In the genomic region with DNA sequence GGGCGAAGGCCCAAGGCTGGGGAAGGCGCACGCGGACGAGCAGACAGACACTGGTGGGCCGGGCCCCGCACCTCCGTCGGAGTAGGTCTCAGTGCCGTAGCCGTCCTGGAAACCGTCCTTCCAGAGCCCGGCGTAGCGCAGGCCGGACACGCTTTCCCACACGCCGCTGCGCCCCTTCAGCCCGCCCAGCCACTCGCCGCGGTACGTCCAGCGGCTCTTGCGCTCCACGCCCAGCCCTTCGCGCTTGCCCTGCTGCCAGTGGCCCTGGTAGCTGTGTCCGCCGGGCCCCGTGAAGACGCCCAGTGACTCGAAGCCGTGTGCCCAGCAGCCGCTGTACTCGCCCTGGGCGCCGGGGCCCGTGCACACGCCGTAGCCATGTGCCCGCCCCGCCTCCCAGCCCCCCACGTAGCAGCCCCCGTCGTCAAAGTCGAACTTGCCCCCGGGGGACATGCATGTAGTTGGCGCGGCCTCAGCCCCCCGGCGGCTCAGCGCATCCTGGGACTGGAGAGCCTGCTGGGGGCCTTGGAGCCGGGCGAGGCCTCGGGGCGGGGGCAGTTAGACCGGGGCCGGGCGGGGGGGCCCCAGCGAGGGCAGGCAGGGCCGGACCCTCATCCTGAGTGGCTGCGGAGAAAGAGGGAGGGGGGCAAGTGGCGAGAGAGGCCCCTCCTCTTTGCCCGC, we compare ENCODE assay signal across 9 cellular contexts. TPM values are rescaled to one million over a fixed set of nuclear protein-coding genes. Genes with fewer than 3 reads are reported as not detected.
A peak's percentile ranks its signal among the peaks of the same experiment; 100 is the strongest.
DNase-seq lines count a peak whose midpoint lies in the region; ATAC-seq lines count a peak whose summit lies in the region.
"Had no signal": no experiment of that assay in that cellular context is flagged by ENCODE, and none has a peak within 500 bp of the region (broad histone marks: within the 10 kb centered on the region; RNA-seq: fewer than 3 reads in every experiment).

No MANE protein-coding gene starts in this region.

- no peaks in the 10 kb centered on the region for H3K36me3 ChIP-seq in mesodermal cell (ENCODE audit: control insufficient read depth, insufficient read depth, low read length)

- H3K27me3 Mint-ChIP-seq in stimulated activated naive CD8-positive, alpha-beta T cell treated with anti-CD3 and anti-CD28 coated beads, Interleukin-15, Interleukin-2, amounts not matched to agents 100 ng/mL and 50 ng/mL, for 24 hours: peaks cover 49% of the 10 kb centered on the region

- WGBS in mesodermal cell (ENCODE audit: insufficient coverage in 2 of 2), 2 experiments: 6 to 7% methylated on average over 46 to 56 of the region's 67 CpGs

- no peaks in the 10 kb centered on the region for H3K9me3 ChIP-seq in mesodermal cell (ENCODE audit: control insufficient read depth, low read length)

- H3K9me3 Mint-ChIP-seq in stimulated activated naive CD8-positive, alpha-beta T cell treated with anti-CD3 and anti-CD28 coated beads, Interleukin-15, Interleukin-2, amounts not matched to agents 100 ng/mL and 50 ng/mL, for 24 hours: no peaks in the 10 kb centered on the region

- no peak overlapping the region for H3K27ac Mint-ChIP-seq in stimulated activated naive CD8-positive, alpha-beta T cell treated with anti-CD3 and anti-CD28 coated beads, Interleukin-15, Interleukin-2, amounts not matched to agents 100 ng/mL and 50 ng/mL, for 24 hours

- no peak overlapping the region for H3K27ac ChIP-seq in mesodermal cell (ENCODE audit: low read depth, low read length, severe bottlenecking)

- peak overlapping the region; percentile 55 for H3K4me3 Mint-ChIP-seq in stimulated activated naive CD8-positive, alpha-beta T cell treated with anti-CD3 and anti-CD28 coated beads, Interleukin-15, Interleukin-2, amounts not matched to agents 100 ng/mL and 50 ng/mL, for 24 hours

- H3K4me3 ChIP-seq in mesodermal cell (ENCODE audit: extremely low read depth, insufficient read depth, low read length, poor library complexity, severe bottlenecking): peak overlapping the region; percentile 34

- no peaks in the 10 kb centered on the region for H3K36me3 Mint-ChIP-seq in stimulated activated naive CD8-positive, alpha-beta T cell treated with anti-CD3 and anti-CD28 coated beads, Interleukin-15, Interleukin-2, amounts not matched to agents 100 ng/mL and 50 ng/mL, for 24 hours (ENCODE audit: low read depth)

- H3K4me1 ChIP-seq in mesodermal cell (ENCODE audit: control insufficient read depth, insufficient read depth, low read length, poor library complexity, severe bottlenecking): peaks cover 11% of the 10 kb centered on the region

- DNase-seq in stimulated activated naive CD8-positive, alpha-beta T cell treated with anti-CD3 and anti-CD28 coated beads, Interleukin-15, Interleukin-2, amounts not matched to agents 100 U/mL and 50 U/mL, for 24 hours: no peak
- DNase-seq in dermis blood vessel endothelial cell (peak; percentile 18), NCI-H226 (no peak), AML-193 (lab: John Stamatoyannopoulos, UW) (no peak), medulla oblongata (ENCODE audit: extremely low spot score) (no peak)
- DNase-seq: GDM1 had no signal

- ATAC-seq in stimulated activated naive CD8-positive, alpha-beta T cell treated with anti-CD3 and anti-CD28 coated beads, Interleukin-15, Interleukin-2, amounts not matched to agents 100 U/mL and 50 U/mL, for 24 hours: no peak
- ATAC-seq in HG03135 (IDR thresholded peaks at IDR 0.05; ENCODE audit: unreplicated experiment): no peak

- peaks cover 14% of the 10 kb centered on the region for H3K4me1 Mint-ChIP-seq in stimulated activated naive CD8-positive, alpha-beta T cell treated with anti-CD3 and anti-CD28 coated beads, Interleukin-15, Interleukin-2, amounts not matched to agents 100 ng/mL and 50 ng/mL, for 24 hours (ENCODE audit: low read depth)

RNA-seq across cellular contexts. Expression of a gene that starts 1.4 kb away (rescaled TPM):
- not detected in 2 replicates for total RNA-seq in dermis blood vessel endothelial cell
- 11.4 TPM for polyA plus RNA-seq in mesodermal cell (2013, experiment 1 of 2)
- polyA plus RNA-seq in mesodermal cell (2013, experiment 2 of 2): 6.2 TPM

RNA-seq across cellular contexts. Expression of a gene that starts 9.6 kb away (rescaled TPM):
- 28.8 and 29.6 TPM in 2 replicates for total RNA-seq in dermis blood vessel endothelial cell
- 76.3 TPM for polyA plus RNA-seq in mesodermal cell (2013, experiment 1 of 2)
- 71.0 TPM for polyA plus RNA-seq in mesodermal cell (2013, experiment 2 of 2)

RNA-seq across cellular contexts. Expression of a gene that starts 21.1 kb away (rescaled TPM):
- 6.0 and 10.6 TPM in 2 replicates for total RNA-seq in dermis blood vessel endothelial cell
- 10.1 TPM for polyA plus RNA-seq in mesodermal cell (2013, experiment 1 of 2)
- 5.0 TPM for polyA plus RNA-seq in mesodermal cell (2013, experiment 2 of 2)

RNA-seq across cellular contexts. Expression of a gene that starts 25.6 kb away (rescaled TPM):
- total RNA-seq in dermis blood vessel endothelial cell: 0.17 and 0.23 TPM in 2 replicates
- 3.4 TPM for polyA plus RNA-seq in mesodermal cell (2013, experiment 1 of 2)
- polyA plus RNA-seq in mesodermal cell (2013, experiment 2 of 2): 4.7 TPM

RNA-seq across cellular contexts. Expression of a gene that starts 59.0 kb away (rescaled TPM):
- 0.51 and 0.65 TPM in 2 replicates for total RNA-seq in dermis blood vessel endothelial cell
- 1.3 TPM for polyA plus RNA-seq in mesodermal cell (2013, experiment 1 of 2)
- 0.20 TPM for polyA plus RNA-seq in mesodermal cell (2013, experiment 2 of 2)
